Comparison of ENCODE assay signal across 24 cellular contexts in the genomic region with DNA sequence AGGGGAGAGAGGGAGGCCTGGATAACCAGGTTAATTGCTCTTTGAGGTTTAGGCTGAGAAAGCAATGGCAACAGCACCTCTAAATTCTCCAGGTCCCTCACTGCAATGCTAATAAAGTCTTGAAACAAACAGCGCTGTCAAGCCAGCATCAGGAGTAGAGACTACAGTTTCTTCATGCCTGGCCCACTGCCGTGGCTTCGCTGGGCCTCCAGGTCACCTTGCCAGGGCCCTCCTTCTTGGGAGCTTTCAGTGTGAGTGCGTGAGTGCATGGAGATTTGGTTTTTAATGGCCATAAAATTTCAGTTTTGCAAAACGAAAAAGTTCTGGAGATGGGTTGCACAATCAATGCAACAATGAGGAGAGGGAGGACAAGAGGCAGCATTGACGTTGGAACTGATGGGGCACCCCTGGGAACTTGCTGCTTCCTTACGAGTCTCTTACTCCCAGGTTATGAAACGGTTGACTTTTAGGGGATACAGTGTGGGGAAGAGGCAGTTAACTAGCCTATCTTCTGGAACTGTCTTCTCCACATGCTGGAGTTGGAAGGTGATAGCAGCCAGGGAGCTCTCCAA.
"Had no signal": no experiment of that assay in that cellular context is flagged by ENCODE, and none has a peak within 500 bp of the region (broad histone marks: within the 10 kb centered on the region; RNA-seq: fewer than 3 reads in every experiment).

No MANE protein-coding gene starts in this region.

- H3K27me3 Mint-ChIP-seq: activated naive CD8-positive, alpha-beta T cell treated with anti-CD3 and anti-CD28 coated beads for 36 hours; naive thymus-derived CD4-positive, alpha-beta T cell; stimulated activated memory B cell treated with anti-CD40 and anti-IgM and Interleukin-4, amounts not matched to agents 10 μg/mL and 1 μg/mL and 100 μg/mL, for 72 hours had no signal

- H3K4me2 ChIP-seq: smooth muscle cell had no signal

- H3K27ac ChIP-seq: adrenal gland, brain microvascular endothelial cell, pancreas, prostate gland, tibial nerve, VCaP had no signal

- H3K36me3 Mint-ChIP-seq: mesothelial cell of epicardium had no signal

- H3K4me3 Mint-ChIP-seq: activated naive CD4-positive, alpha-beta T cell treated with anti-CD3 and anti-CD28 coated beads for 36 hours; activated naive CD8-positive, alpha-beta T cell treated with anti-CD3 and anti-CD28 coated beads for 36 hours; mesothelial cell of epicardium; naive thymus-derived CD4-positive, alpha-beta T cell; stimulated activated memory B cell treated with anti-CD40 and anti-IgM and Interleukin-4, amounts not matched to agents 10 μg/mL and 1 μg/mL and 100 μg/mL, for 72 hours had no signal

- H3K36me3 ChIP-seq: adrenal gland, brain microvascular endothelial cell, pancreas, prostate gland, tibial nerve had no signal

- ATAC-seq: activated CD4-positive, CD25-positive, alpha-beta regulatory T cell treated with anti-CD3 and anti-CD28 coated beads, Interleukin-2, amount 50 U/mL, for 24 hours; left colon; naive thymus-derived CD4-positive, alpha-beta T cell; pancreas; stimulated activated memory B cell treated with anti-CD40 and anti-IgM and Interleukin-4, amounts not matched to agents 10 μg/mL and 1 μg/mL and 100 μg/mL, for 72 hours had no signal

- H3K27ac Mint-ChIP-seq: activated naive CD4-positive, alpha-beta T cell treated with anti-CD3 and anti-CD28 coated beads for 36 hours; activated naive CD8-positive, alpha-beta T cell treated with anti-CD3 and anti-CD28 coated beads for 36 hours; mesothelial cell of epicardium; naive thymus-derived CD4-positive, alpha-beta T cell; stimulated activated memory B cell treated with anti-CD40 and anti-IgM and Interleukin-4, amounts not matched to agents 10 μg/mL and 1 μg/mL and 100 μg/mL, for 72 hours had no signal

- DNase-seq: activated CD4-positive, alpha-beta T cell treated with anti-CD3 and anti-CD28 coated beads for 48 hours; activated CD4-positive, alpha-beta T cell treated with anti-CD3 and anti-CD28 coated beads, Interleukin-2, amount 50 U/mL, for 48 hours; activated CD8-positive, alpha-beta memory T cell treated with anti-CD3 and anti-CD28 coated beads for 24 hours; activated effector memory CD4-positive, alpha-beta T cell treated with anti-CD3 and anti-CD28 coated beads, Interleukin-2, amount 50 U/mL, for 16 hours; activated naive CD4-positive, alpha-beta T cell treated with anti-CD3 and anti-CD28 coated beads for 36 hours; activated naive CD8-positive, alpha-beta T cell treated with anti-CD3 and anti-CD28 coated beads for 36 hours; adrenal gland; brain microvascular endothelial cell; caudate nucleus; cortex of kidney; hippocampal formation; left colon; naive thymus-derived CD4-positive, alpha-beta T cell; pancreas; stimulated activated CD4-positive, alpha-beta T cell treated with anti-CD3 and anti-CD28 coated beads, Interleukin-1b, Interleukin-23, amount 100 ng/mL, for 48 hours; stimulated activated CD4-positive, alpha-beta T cell treated with anti-CD3 and anti-CD28 coated beads, Interleukin-4, amount 100 ng/mL, for 4 hours; stimulated activated CD8-positive, alpha-beta memory T cell treated with anti-CD3 and anti-CD28 coated beads, Interleukin-4, amount 100 ng/mL, for 48 hours had no signal

- H3K9me3 ChIP-seq: adrenal gland, pancreas, prostate gland, tibial nerve had no signal

- H3K9me3 Mint-ChIP-seq: activated naive CD4-positive, alpha-beta T cell treated with anti-CD3 and anti-CD28 coated beads for 36 hours had no signal

- H3K4me1 ChIP-seq: adrenal gland, pancreas, prostate gland, tibial nerve had no signal

- H3K27me3 ChIP-seq: adrenal gland, brain microvascular endothelial cell, pancreas, tibial nerve had no signal

- H3K4me3 ChIP-seq: adrenal gland, pancreas, prostate gland, smooth muscle cell, tibial nerve had no signal
